Comparison of ENCODE assay signal across 18 cellular contexts in the genomic region with DNA sequence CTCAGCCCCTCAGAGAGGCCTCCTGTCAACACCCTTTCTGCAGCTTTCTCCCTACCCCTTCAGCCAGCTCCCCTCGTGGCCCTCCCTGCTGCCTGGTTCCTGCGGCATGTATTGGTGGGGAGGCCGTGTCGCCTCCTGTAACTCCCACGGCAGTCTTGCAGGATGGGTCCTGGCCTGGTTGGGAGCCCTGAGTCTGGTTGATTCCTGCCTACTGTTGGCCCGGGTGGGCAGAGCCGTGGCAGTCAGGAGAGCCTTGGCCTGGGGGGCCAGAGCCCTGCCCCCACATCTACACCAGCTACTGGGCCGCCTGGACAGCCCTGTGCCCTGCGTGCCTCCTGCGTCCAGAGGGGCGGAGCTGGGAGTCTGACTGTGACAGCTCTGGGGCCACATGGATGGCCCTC. TPM values are rescaled to one million over a fixed set of nuclear protein-coding genes. Genes with fewer than 3 reads are reported as not detected.
A peak's percentile ranks its signal among the peaks of the same experiment; 100 is the strongest.
DNase-seq lines count a peak whose midpoint lies in the region; ATAC-seq and TF ChIP-seq lines count a peak whose summit lies in the region.
"Had no signal": no experiment of that assay in that cellular context is flagged by ENCODE, and none has a peak within 500 bp of the region (broad histone marks: within the 10 kb centered on the region; RNA-seq: fewer than 3 reads in every experiment).

No MANE protein-coding gene starts in this region.

- no peaks in the 10 kb centered on the region for H3K9me3 Mint-ChIP-seq in activated CD4-positive, alpha-beta T cell treated with anti-CD3 and anti-CD28 coated beads, Interleukin-2, amount 10 ng/mL, durations not matched to agents 7 days and 5 days
- H3K9me3 Mint-ChIP-seq in stimulated activated effector memory CD8-positive, alpha-beta T cell treated with anti-CD3 and anti-CD28 coated beads, Interleukin-12 subunit alpha, Interleukin-12 subunit beta, amount 100 ng/mL, for 72 hours, result no peaks in the 10 kb centered on the region

- peaks cover 2% of the 10 kb centered on the region for H3K36me3 Mint-ChIP-seq in activated CD4-positive, alpha-beta T cell treated with anti-CD3 and anti-CD28 coated beads, Interleukin-2, amount 10 ng/mL, durations not matched to agents 7 days and 5 days (ENCODE audit: low read depth)
- peaks cover 10% of the 10 kb centered on the region for H3K36me3 Mint-ChIP-seq in stimulated activated effector memory CD8-positive, alpha-beta T cell treated with anti-CD3 and anti-CD28 coated beads, Interleukin-12 subunit alpha, Interleukin-12 subunit beta, amount 100 ng/mL, for 72 hours

- POLR2A ChIA-PET in activated CD4-positive, alpha-beta T cell treated with anti-CD3 and anti-CD28 coated beads, Interleukin-2, amount 10 ng/mL, durations not matched to agents 7 days and 5 days (lab: Charles Lee), result no interaction called here
- POLR2A ChIA-PET in OCI-LY7 (lab: Charles Lee), result interaction anchor here (0.6 to 1.4 kb wide), 2 partner anchors 172 to 305 kb away, joined by 3 to 4 read pairs; partner anchors contain the start of gene TBC1D22A

- H3K4me1 Mint-ChIP-seq in activated CD4-positive, alpha-beta T cell treated with anti-CD3 and anti-CD28 coated beads, Interleukin-2, amount 10 ng/mL, durations not matched to agents 7 days and 5 days, result peaks cover 66% of the 10 kb centered on the region
- H3K4me1 Mint-ChIP-seq in stimulated activated effector memory CD8-positive, alpha-beta T cell treated with anti-CD3 and anti-CD28 coated beads, Interleukin-12 subunit alpha, Interleukin-12 subunit beta, amount 100 ng/mL, for 72 hours, result peaks cover 69% of the 10 kb centered on the region

- H3K27ac ChIP-seq in OCI-LY7 (ENCODE audit: low read depth, low read length, poor library complexity, severe bottlenecking), result peak overlapping the region; percentile 83
- H3K27ac ChIP-seq: left lung had no signal

- no peak overlapping the region for H3K4me3 Mint-ChIP-seq in activated CD4-positive, alpha-beta T cell treated with anti-CD3 and anti-CD28 coated beads, Interleukin-2, amount 10 ng/mL, durations not matched to agents 7 days and 5 days
- no peak overlapping the region for H3K4me3 Mint-ChIP-seq in stimulated activated effector memory CD8-positive, alpha-beta T cell treated with anti-CD3 and anti-CD28 coated beads, Interleukin-12 subunit alpha, Interleukin-12 subunit beta, amount 100 ng/mL, for 72 hours

- peak overlapping the region; percentile 60 for H3K9ac ChIP-seq in iPS-15b (ENCODE audit: low read depth, low read length)

- H3K27me3 Mint-ChIP-seq in activated CD4-positive, alpha-beta T cell treated with anti-CD3 and anti-CD28 coated beads, Interleukin-2, amount 10 ng/mL, durations not matched to agents 7 days and 5 days, result no peaks in the 10 kb centered on the region

- no peak for TF ChIP-seq CTCF in OCI-LY7 (conservative IDR thresholded peaks at IDR 0.05; ENCODE audit: low read length)

- no TSS peak for BruUV-seq in OCI-LY7 (replicated peaks; lab: Mats Ljungman, UMichigan)

- H3K9me3 ChIP-seq in OCI-LY7 (ENCODE audit: low read length) (no peaks in the 10 kb centered on the region), iPS-15b (ENCODE audit: control insufficient read depth, insufficient read depth, low read length) (no peaks in the 10 kb centered on the region)
- H3K9me3 ChIP-seq: gastrocnemius medialis, left lung had no signal

- H3K79me2 ChIP-seq in OCI-LY7 (ENCODE audit: insufficient read depth, low read depth, low read length), result peaks cover 22% of the 10 kb centered on the region

- CTCF ChIA-PET in activated CD4-positive, alpha-beta T cell treated with anti-CD3 and anti-CD28 coated beads, Interleukin-2, amount 10 ng/mL, durations not matched to agents 7 days and 5 days (lab: Charles Lee), result interaction anchor here (1.1 to 2.0 kb wide), 3 partner anchors 18 to 153 kb away, joined by 3 to 7 read pairs (median 5); no protein-coding TSS in a partner anchor
- CTCF ChIA-PET in OCI-LY7 (lab: Charles Lee; ENCODE audit: unreplicated experiment), result interaction anchor here (0.6 kb wide), 1 partner anchor 82 kb away, joined by 6 read pairs; no protein-coding TSS in a partner anchor

- H3K4me1 ChIP-seq in OCI-LY7 (ENCODE audit: insufficient read depth, low read length, poor library complexity, severe bottlenecking), result peaks cover 81% of the 10 kb centered on the region
- H3K4me1 ChIP-seq in iPS-15b (ENCODE audit: control insufficient read depth, insufficient read depth, low read length), result peaks cover 2% of the 10 kb centered on the region

- no peaks in the 10 kb centered on the region for H3K27me3 ChIP-seq in iPS-15b (ENCODE audit: control insufficient read depth, insufficient read depth, low read length)
- H3K27me3 ChIP-seq: gastrocnemius medialis, left lung had no signal

- no peaks in the 10 kb centered on the region for H4K20me1 ChIP-seq in OCI-LY7 (ENCODE audit: insufficient read depth, low read length)

- peak overlapping the region; percentile 62 for H3K27ac Mint-ChIP-seq in activated CD4-positive, alpha-beta T cell treated with anti-CD3 and anti-CD28 coated beads, Interleukin-2, amount 10 ng/mL, durations not matched to agents 7 days and 5 days
- H3K27ac Mint-ChIP-seq in stimulated activated effector memory CD8-positive, alpha-beta T cell treated with anti-CD3 and anti-CD28 coated beads, Interleukin-12 subunit alpha, Interleukin-12 subunit beta, amount 100 ng/mL, for 72 hours, result peak overlapping the region; percentile 63

- H3K4me2 ChIP-seq in OCI-LY7 (ENCODE audit: low read length), result peak overlapping the region; percentile 93

- DNase-seq in activated CD4-positive, alpha-beta T cell treated with anti-CD3 and anti-CD28 coated beads, Interleukin-2, amount 10 ng/mL, durations not matched to agents 7 days and 5 days, result no peak
- no peak for DNase-seq in activated CD4-positive, alpha-beta T cell treated with anti-CD3 and anti-CD28 coated beads for 4 hours
- no peak for DNase-seq in OCI-LY7 (ENCODE audit: low spot score)
- DNase-seq in stimulated activated effector memory CD8-positive, alpha-beta T cell treated with anti-CD3 and anti-CD28 coated beads, Interleukin-12 subunit alpha, Interleukin-12 subunit beta, amount 100 ng/mL, for 72 hours (ENCODE audit: low spot score in 2 of 2), result no peak
- DNase-seq in midbrain (lab: John Stamatoyannopoulos, UW), result no peak
- DNase-seq in posterior vena cava (ENCODE audit: low spot score), result no peak
- DNase-seq in NCI-H510A treated with DMSO at 0.1 percent for 48 hours (lab: John Stamatoyannopoulos, UW), result no peak
- DNase-seq: activated CD4-positive, CD25-positive, alpha-beta regulatory T cell treated with anti-CD3 and anti-CD28 coated beads, Interleukin-2, amount 50 U/mL, for 72 hours; activated gamma-delta T cell; amniotic stem cell; C1 segment of cervical spinal cord; central memory CD4-positive, alpha-beta T cell; PC-3; small intestine; stimulated activated CD4-positive, alpha-beta T cell treated with anti-CD3 and anti-CD28 coated beads, Interleukin-2, amount 100 ng/mL, for 48 hours had no signal

- intact Hi-C loops in OCI-LY7 (cut with micrococcal nuclease; ENCODE audit: unreplicated experiment), result loop anchor here (5.0 kb wide), 2 partner anchors 147 to 182 kb away; partner anchors contain the start of gene CERK
- intact Hi-C loops in posterior vena cava (cut with DNase I), result no loop called here

- H3K9me2 ChIP-seq in OCI-LY7 (ENCODE audit: insufficient read depth, low read length), result no peaks in the 10 kb centered on the region

- H3K36me3 ChIP-seq in OCI-LY7 (ENCODE audit: insufficient read depth, low read length) (no peaks in the 10 kb centered on the region), iPS-15b (ENCODE audit: control insufficient read depth, insufficient read depth, low read length) (no peaks in the 10 kb centered on the region)
- H3K36me3 ChIP-seq: gastrocnemius medialis, left lung had no signal

- H2AFZ ChIP-seq in OCI-LY7 (ENCODE audit: low read length), result no peak overlapping the region

- H3K4me3 ChIP-seq in OCI-LY7 (ENCODE audit: low read depth, low read length, poor library complexity, severe bottlenecking) (peak overlapping the region; percentile 72), iPS-15b (ENCODE audit: low read depth, low read length) (no peak overlapping the region)
- H3K4me3 ChIP-seq: gastrocnemius medialis, left lung had no signal

- ATAC-seq in stimulated activated effector memory CD8-positive, alpha-beta T cell treated with anti-CD3 and anti-CD28 coated beads, Interleukin-12 subunit alpha, Interleukin-12 subunit beta, amount 100 ng/mL, for 72 hours, result no peak
- ATAC-seq: left lung, PC-3 had no signal

RNA-seq across cellular contexts. Expression of gene GRAMD4, which starts 30.3 kb away (rescaled TPM):
- 10 to 100 TPM; 40.8 to 43.2 TPM for total RNA-seq in activated CD4-positive, alpha-beta T cell treated with anti-CD3 and anti-CD28 coated beads, Interleukin-2, amount 10 ng/mL, durations not matched to agents 7 days and 5 days
- 40.7 and 52.4 TPM in 2 replicates for total RNA-seq in OCI-LY7 (2014; rRNA removed; shearing (Covaris generic))
- total RNA-seq in OCI-LY7 (2022) (32.8 and 46.9 TPM in 2 replicates), posterior vena cava (10 to 100 TPM; 15.9 to 18.6 TPM)

RNA-seq across cellular contexts. Expression of gene CELSR1, which starts 52.5 kb away (rescaled TPM):
- total RNA-seq in activated CD4-positive, alpha-beta T cell treated with anti-CD3 and anti-CD28 coated beads, Interleukin-2, amount 10 ng/mL, durations not matched to agents 7 days and 5 days, result under 1 TPM; 0.20 to 0.23 TPM
- 3.9 and 5.2 TPM in 2 replicates for total RNA-seq in OCI-LY7 (2014; rRNA removed; shearing (Covaris generic))
- total RNA-seq in OCI-LY7 (2022) (3.7 and 4.9 TPM in 2 replicates), posterior vena cava (1 to 10 TPM; 2.6 to 2.8 TPM)
